Comparison of ENCODE assay signal across 8 cellular contexts in genomic region chr15:51380999-51381806, GRCh38. TPM values are rescaled to one million over a fixed set of nuclear protein-coding genes. Genes with fewer than 3 reads are reported as not detected.
DNase-seq lines count a peak whose midpoint lies in the region; ATAC-seq and TF ChIP-seq lines count a peak whose summit lies in the region.

No MANE protein-coding gene starts in this region.

- no peak overlapping the region for H3K4me3 ChIP-seq in Caco-2 (ENCODE audit: low read depth, low read length)
- H3K4me3 ChIP-seq in cardiac muscle cell, result no peak overlapping the region

- no peak overlapping the region for H3K27ac Mint-ChIP-seq in Caco-2 (ENCODE audit: unreplicated experiment)
- no peak overlapping the region for H3K27ac Mint-ChIP-seq in activated T-helper 17 cell treated with anti-CD3 and anti-CD28 coated beads, Interleukin-2, amount 50 U/mL, for 72 hours

- H3K27me3 Mint-ChIP-seq in Caco-2 (ENCODE audit: insufficient read depth, unreplicated experiment), result peaks cover 6% of the 10 kb centered on the region
- peaks cover 26% of the 10 kb centered on the region for H3K27me3 Mint-ChIP-seq in activated T-helper 17 cell treated with anti-CD3 and anti-CD28 coated beads, Interleukin-2, amount 50 U/mL, for 72 hours

- TF ChIP-seq CTCF in Caco-2 (IDR thresholded peaks at IDR 0.05; ENCODE audit: insufficient read depth in 1 of 2, low read depth in 1 of 2, low read length in 1 of 2, severe bottlenecking in 1 of 2, unreplicated experiment in 1 of 2) (peak; percentile 83 to 94), cardiac muscle cell (IDR thresholded peaks at IDR 0.05; ENCODE audit: low read depth, low read length) (peak; percentile 93)

- H3K9me3 Mint-ChIP-seq in Caco-2 (ENCODE audit: unreplicated experiment), result no peaks in the 10 kb centered on the region
- no peaks in the 10 kb centered on the region for H3K9me3 Mint-ChIP-seq in activated T-helper 17 cell treated with anti-CD3 and anti-CD28 coated beads, Interleukin-2, amount 50 U/mL, for 72 hours

- CTCF ChIA-PET in Caco-2 (lab: Charles Lee), result interaction anchor here (1.0 to 2.3 kb wide), 4 partner anchors 13 to 218 kb away, joined by 4 to 17 read pairs (median 10); no protein-coding TSS in a partner anchor

- no peaks in the 10 kb centered on the region for H3K36me3 Mint-ChIP-seq in Caco-2 (ENCODE audit: insufficient read depth, unreplicated experiment)
- H3K36me3 Mint-ChIP-seq in activated T-helper 17 cell treated with anti-CD3 and anti-CD28 coated beads, Interleukin-2, amount 50 U/mL, for 72 hours (ENCODE audit: low read depth), result no peaks in the 10 kb centered on the region

- POLR2A ChIA-PET in Caco-2 (lab: Charles Lee), result no interaction called here

- H3K27me3 ChIP-seq in Caco-2 (replicated peaks; ENCODE audit: control insufficient read depth, insufficient read depth, low read length) (no peaks in the 10 kb centered on the region), cardiac muscle cell (no peaks in the 10 kb centered on the region)

- H3K27ac ChIP-seq in cardiac muscle cell, result no peak overlapping the region

- intact Hi-C loops in Caco-2 (cut with micrococcal nuclease; ENCODE audit: unreplicated experiment), result loop anchor here (1.0 kb wide), 5 partner anchors 94 to 218 kb away; no protein-coding TSS in a partner anchor

- DNase-seq in Caco-2, result peak; percentile 69 to 75
- peak; percentile 51 for DNase-seq in NCI-H2227 treated with DMSO at 0.1 percent for 48 hours (lab: John Stamatoyannopoulos, UW)
- DNase-seq in cardiac muscle cell (ENCODE audit: low read depth in 1 of 2, low spot score in 1 of 2), result peak; percentile 84 to 89
- peak; percentile 94 for DNase-seq in pons (ENCODE audit: low spot score)
- no peak for DNase-seq in activated effector memory CD4-positive, alpha-beta T cell treated with Interleukin-2 at 50 U/mL for 16 hours

- H3K9me3 ChIP-seq in Caco-2 (no peaks in the 10 kb centered on the region), cardiac muscle cell (ENCODE audit: low read depth) (no peaks in the 10 kb centered on the region)

- no TSS peak for BruUV-seq in Caco-2 (replicated peaks; lab: Mats Ljungman, UMichigan)

- ATAC-seq in GM18868 (IDR thresholded peaks at IDR 0.05; ENCODE audit: unreplicated experiment), result peak; percentile 83
- peak; percentile 62 for ATAC-seq in HG03108 (IDR thresholded peaks at IDR 0.05; ENCODE audit: unreplicated experiment)
- ATAC-seq in activated T-helper 17 cell treated with anti-CD3 and anti-CD28 coated beads, Interleukin-2, amount 50 U/mL, for 72 hours (replicated peaks), result peak; percentile 69

- H3K4me1 ChIP-seq in Caco-2 (no peaks in the 10 kb centered on the region), cardiac muscle cell (ENCODE audit: low read depth) (peaks cover 15% of the 10 kb centered on the region)

- peaks cover 4% of the 10 kb centered on the region for H3K4me1 Mint-ChIP-seq in Caco-2 (ENCODE audit: low read depth, unreplicated experiment)
- no peaks in the 10 kb centered on the region for H3K4me1 Mint-ChIP-seq in activated T-helper 17 cell treated with anti-CD3 and anti-CD28 coated beads, Interleukin-2, amount 50 U/mL, for 72 hours

- H3K4me3 Mint-ChIP-seq in Caco-2 (ENCODE audit: unreplicated experiment), result no peak overlapping the region
- H3K4me3 Mint-ChIP-seq in activated T-helper 17 cell treated with anti-CD3 and anti-CD28 coated beads, Interleukin-2, amount 50 U/mL, for 72 hours, result no peak overlapping the region

- H3K36me3 ChIP-seq in Caco-2 (ENCODE audit: control insufficient read depth, insufficient read depth, low read length) (no peaks in the 10 kb centered on the region), cardiac muscle cell (no peaks in the 10 kb centered on the region)

RNA-seq across cellular contexts. Expression of gene GLDN, which starts 39.7 kb away (rescaled TPM):
- total RNA-seq in Caco-2 (2022) (0.82 and 1.1 TPM in 2 replicates), cardiac muscle cell (0.07 and 0.92 TPM in 2 replicates)
- not detected for total RNA-seq in activated T-helper 17 cell treated with anti-CD3 and anti-CD28 coated beads, Interleukin-2, amount 50 U/mL, for 72 hours
- polyA plus RNA-seq in cardiac muscle cell, result 0.34 TPM in 1 of 2 replicates, not detected in the other

RNA-seq across cellular contexts. Expression of gene CYP19A1, which starts 42.8 kb away (rescaled TPM):
- total RNA-seq in Caco-2 (2022) (0.70 and 0.77 TPM in 2 replicates), cardiac muscle cell (0.69 TPM in 1 of 2 replicates, not detected in the other)
- under 1 TPM; 0.71 to 0.79 TPM for total RNA-seq in activated T-helper 17 cell treated with anti-CD3 and anti-CD28 coated beads, Interleukin-2, amount 50 U/mL, for 72 hours
- 2.6 TPM in 1 of 2 replicates, not detected in the other for polyA plus RNA-seq in cardiac muscle cell
